ENCODE assay signal across 9 cellular contexts in the genomic region with DNA sequence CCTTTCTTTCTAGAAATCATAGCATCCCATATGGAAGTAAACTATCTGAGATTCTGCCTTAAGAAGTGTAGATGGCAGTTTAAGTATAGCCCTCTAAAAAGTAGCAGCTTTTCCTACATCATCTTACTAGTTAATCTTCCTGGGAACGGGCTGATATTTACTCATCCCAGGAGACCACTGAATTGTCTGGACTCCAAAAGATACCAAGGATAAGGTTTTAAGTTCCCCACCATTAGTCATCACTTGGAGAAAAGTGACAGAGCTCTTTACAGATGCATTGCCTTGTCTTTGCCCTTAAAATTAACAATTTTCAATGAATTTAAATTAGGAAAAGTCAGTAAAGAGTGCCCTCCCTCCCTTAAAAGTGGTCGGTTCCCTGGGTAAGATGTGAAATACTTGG.
DNase-seq lines count a peak whose midpoint lies in the region; ATAC-seq and TF ChIP-seq lines count a peak whose summit lies in the region.
"Had no signal": no experiment of that assay in that cellular context is flagged by ENCODE, and none has a peak within 500 bp of the region (broad histone marks: within the 10 kb centered on the region; RNA-seq: fewer than 3 reads in every experiment).

No MANE protein-coding gene starts in this region.

- H3K36me3 ChIP-seq in PC-3 (ENCODE audit: low read depth, low read length) (no peaks in the 10 kb centered on the region), gastrocnemius medialis (no peaks in the 10 kb centered on the region)

- H3K9me2 ChIP-seq in PC-3 (replicated peaks; ENCODE audit: low read length): no peaks in the 10 kb centered on the region; the same call in 1 of the 2 replicates

- no peaks in the 10 kb centered on the region for H4K20me1 ChIP-seq in PC-3 (ENCODE audit: low read length)

- DNase-seq in COLO829 (ENCODE audit: low spot score) (peak; percentile 50), PC-3 (peak; percentile 69), fibroblast of the aortic adventitia (ENCODE audit: low read depth) (peak; percentile 90), gastrocnemius medialis (no peak), ureter (ENCODE audit: low spot score) (no peak), NCI-H2107 treated with DMSO at 0.1 percent for 48 hours (lab: John Stamatoyannopoulos, UW; ENCODE audit: unreplicated experiment) (no peak), Kasumi-1 (lab: John Stamatoyannopoulos, UW) (no peak), GM13976 (ENCODE audit: low spot score) (no peak)
- DNase-seq: NCI-H1092 had no signal

- in situ Hi-C loops in gastrocnemius medialis (cut with MboI; ENCODE audit: low sequenced_read_pairs in 4 of 4) (no loop called here), GM13976 (cut with MboI; ENCODE audit: low sequenced_read_pairs, unreplicated experiment) (no loop called here)

- POLR2A ChIA-PET in PC-3 (lab: Charles Lee; ENCODE audit: unreplicated experiment): no interaction called here

- ATAC-seq in PC-3 (peak; percentile 52), gastrocnemius medialis (peak in 1 of 2 donors; percentile 47)

- H3K4me2 ChIP-seq in PC-3 (ENCODE audit: low read length): peak overlapping the region; percentile 63

- H3K27me3 ChIP-seq in PC-3 (ENCODE audit: low read length) (no peaks in the 10 kb centered on the region), gastrocnemius medialis (no peaks in the 10 kb centered on the region)

- peak overlapping the region; percentile 53 for H3K9ac ChIP-seq in PC-3 (ENCODE audit: low read length)

- no peak for TF ChIP-seq CTCF in PC-3 (conservative IDR thresholded peaks at IDR 0.05; ENCODE audit: low read depth, low read length)
- TF ChIP-seq CTCF in fibroblast of the aortic adventitia (IDR thresholded peaks at IDR 0.05; ENCODE audit: insufficient read depth, low read length): no peak
- no peak for TF ChIP-seq CTCF in gastrocnemius medialis (IDR thresholded peaks at IDR 0.05 in 4 of 5, conservative IDR thresholded peaks at IDR 0.05 in 1 of 5)
- no peak for TF ChIP-seq CTCF in GM13976 (IDR thresholded peaks at IDR 0.05; ENCODE audit: borderline replicate concordance, control extremely low read depth, extremely low read depth, insufficient read depth, missing control alignments)

- peaks cover 42% of the 10 kb centered on the region for H3K4me1 ChIP-seq in PC-3 (ENCODE audit: insufficient read depth, low read length)
- peaks cover 13 to 26% of the 10 kb centered on the region in 2 donors for H3K4me1 ChIP-seq in gastrocnemius medialis

- H3K9me3 ChIP-seq in PC-3 (ENCODE audit: low read length) (no peaks in the 10 kb centered on the region), gastrocnemius medialis (no peaks in the 10 kb centered on the region)

- no peak for TF ChIP-seq POLR2A in gastrocnemius medialis (IDR thresholded peaks at IDR 0.05)

- H3K4me3 ChIP-seq in PC-3 (ENCODE audit: low read length) (no peak overlapping the region), fibroblast of the aortic adventitia (ENCODE audit: low read depth, low read length) (no peak overlapping the region), gastrocnemius medialis (no peak overlapping the region)

- H2AFZ ChIP-seq in PC-3 (ENCODE audit: low read length): no peak overlapping the region

- peak overlapping the region; percentile 81 for H3K27ac ChIP-seq in PC-3 (ENCODE audit: low read length)
- peak overlapping the region; percentile 56 to 68 (median 65) for H3K27ac ChIP-seq in gastrocnemius medialis

- BruUV-seq in PC-3 (replicated peaks; lab: Mats Ljungman, UMichigan): no TSS peak

- intact Hi-C loops in PC-3 (cut with micrococcal nuclease): loop anchor here (5.0 kb wide), 1 partner anchor 49 kb away; no protein-coding TSS in a partner anchor
- intact Hi-C loops in gastrocnemius medialis (cut with DNase I; ENCODE audit: low total_unique reads): loop anchor here (5.0 kb wide), 1 partner anchor 129 kb away; a partner anchor contains a TSS

- no peaks in the 10 kb centered on the region for H3K79me2 ChIP-seq in PC-3 (ENCODE audit: low read length)

- H3F3A ChIP-seq in PC-3 (ENCODE audit: low read length, unreplicated experiment): no peaks in the 10 kb centered on the region

- CTCF ChIA-PET in PC-3 (lab: Charles Lee): interaction anchor here (0.6 to 1.9 kb wide), 3 partner anchors 46 to 157 kb away, joined by 3 to 12 read pairs (median 7); a partner anchor contains a TSS

Comparison
In these comparisons a context has a peak if more than half of its experiments do, and no peak if none do; other contexts are left out.
1. DNase-seq: peak in COLO829 (single experiment), PC-3 (single experiment) and fibroblast of the aortic adventitia (single experiment); none in gastrocnemius medialis (0 of 2), ureter (single experiment), NCI-H2107 treated with DMSO at 0.1 percent for 48 hours (single experiment), Kasumi-1 (0 of 2) and GM13976 (single experiment).